Comparison of ENCODE assay signal across 1 cellular context in genomic region chr3:178480795-178481194, GRCh38.
TF ChIP-seq lines count a peak whose summit lies in the region.

No MANE protein-coding gene starts in this region.

TF ChIP-seq in GM12878, 131 proteins besides CTCF, POLR2A, EP300 and RAD21 (continued from another document and continues in another):
- TF ChIP-seq E4F1 (IDR thresholded peaks at IDR 0.05; ENCODE audit: borderline replicate concordance, partially characterized antibody) (no peak), HDAC6 (IDR thresholded peaks at IDR 0.05; ENCODE audit: unreplicated experiment) (no peak), SPI1 (IDR thresholded peaks at IDR 0.05; ENCODE audit: borderline replicate concordance, insufficient read depth, low read depth, low read length) (peak; percentile 98), USF1 (IDR thresholded peaks at IDR 0.05; ENCODE audit: borderline replicate concordance, extremely low read length, insufficient read depth, low read depth, low read length) (no peak), ZBTB11 (CRISPR knock-in tag; IDR thresholded peaks at IDR 0.05) (no peak), KAT2A (conservative IDR thresholded peaks at IDR 0.05; ENCODE audit: control insufficient read depth, low read depth, low read length) (no peak), MEF2A (IDR thresholded peaks at IDR 0.05; ENCODE audit: insufficient read depth, low read depth, low read length) (peak; percentile 91), NR2C2 (IDR thresholded peaks at IDR 0.05; ENCODE audit: borderline replicate concordance, control insufficient read depth, insufficient read length, low read depth) (no peak), NR2C1 (IDR thresholded peaks at IDR 0.05) (peak; percentile 40; the same call in 1 of the 2 replicates), NFIC (IDR thresholded peaks at IDR 0.05; ENCODE audit: low read depth, low read length) (peak; percentile 92), PKNOX1 (IDR thresholded peaks at IDR 0.05) (no peak; the same call in 1 of the 2 replicates), ZSCAN29 (IDR thresholded peaks at IDR 0.05) (no peak), E2F4 (IDR thresholded peaks at IDR 0.05; ENCODE audit: low read depth, low read length) (no peak), MYC (IDR thresholded peaks at IDR 0.05; ENCODE audit: insufficient read depth, insufficient read length, insufficient replicate concordance, low read length, severe bottlenecking) (no peak), ATF7 (IDR thresholded peaks at IDR 0.05; ENCODE audit: low read depth) (peak; percentile 80), PAX5 (IDR thresholded peaks at IDR 0.05; ENCODE audit: borderline replicate concordance, low read depth, low read length) (peak; percentile 90), MLLT1 (IDR thresholded peaks at IDR 0.05) (peak; percentile 65; the same call in 1 of the 2 replicates), CBX3 (IDR thresholded peaks at IDR 0.05; ENCODE audit: borderline replicate concordance, low read depth) (no peak), RFX5 (IDR thresholded peaks at IDR 0.05; ENCODE audit: low read depth, low read length) (no peak), CREM (IDR thresholded peaks at IDR 0.05; ENCODE audit: low read depth) (peak; percentile 88), CHD4 (IDR thresholded peaks at IDR 0.05) (no peak), STAT1 (conservative IDR thresholded peaks at IDR 0.05) (no peak), NFXL1 (IDR thresholded peaks at IDR 0.05; ENCODE audit: borderline replicate concordance) (no peak), ZBTB40 (IDR thresholded peaks at IDR 0.05; ENCODE audit: borderline replicate concordance) (no peak), ZZZ3 (IDR thresholded peaks at IDR 0.05; ENCODE audit: control insufficient read depth, insufficient read length, low read depth) (no peak), ETV6 (conservative IDR thresholded peaks at IDR 0.05 in 1 of 2, IDR thresholded peaks at IDR 0.05 in 1 of 2; ENCODE audit: borderline replicate concordance in 1 of 2, low read depth in 1 of 2) (peak in 1 of 2 experiments; percentile 55; a peak in 1 of 4 replicates), NBN (IDR thresholded peaks at IDR 0.05) (peak; percentile 90), DPF2 (IDR thresholded peaks at IDR 0.05) (peak; percentile 97), CBX5 (IDR thresholded peaks at IDR 0.05; ENCODE audit: low read depth) (peak; percentile 94), JUND (IDR thresholded peaks at IDR 0.05; ENCODE audit: low read depth, low read length) (no peak), MTA2 (IDR thresholded peaks at IDR 0.05; ENCODE audit: low read depth) (peak; percentile 89), POLR2AphosphoS5 (IDR thresholded peaks at IDR 0.05; ENCODE audit: low read length) (no peak), JUNB (IDR thresholded peaks at IDR 0.05) (peak; percentile 66), FOS (IDR thresholded peaks at IDR 0.05; ENCODE audit: borderline replicate concordance, extremely low read depth, insufficient read length) (no peak), ZNF274 (IDR thresholded peaks at IDR 0.05; ENCODE audit: insufficient read depth, insufficient read length) (no peak), TARDBP (IDR thresholded peaks at IDR 0.05; ENCODE audit: borderline replicate concordance) (no peak), ZNF207 (IDR thresholded peaks at IDR 0.05; ENCODE audit: borderline replicate concordance) (no peak), CHD2 (IDR thresholded peaks at IDR 0.05; ENCODE audit: borderline replicate concordance, low read depth, low read length) (peak; percentile 72; the same call in 1 of the 2 replicates), TAF1 (IDR thresholded peaks at IDR 0.05; ENCODE audit: borderline replicate concordance, low read depth, low read length) (0 out of 2 replicates have a peak, but pooled peaks have one; percentile 52), MTA3 (IDR thresholded peaks at IDR 0.05; ENCODE audit: borderline replicate concordance, low read length) (peak; percentile 52; the same call in 1 of the 2 replicates), MEF2B (IDR thresholded peaks at IDR 0.05; ENCODE audit: partially characterized antibody, poor library complexity, severe bottlenecking) (peak; percentile 70), CEBPZ (IDR thresholded peaks at IDR 0.05; ENCODE audit: low read depth, low read length) (no peak), EGR1 (IDR thresholded peaks at IDR 0.05; ENCODE audit: borderline replicate concordance in 1 of 2, low read depth in 2 of 2, low read length in 2 of 2) (peak in 1 of 2 experiments; percentile 65; a peak in 1 of 3 replicates), RCOR1 (conservative IDR thresholded peaks at IDR 0.05; ENCODE audit: low read depth, low read length) (no peak)
